ENCODE assay signal across 16 cellular contexts in the genomic region with DNA sequence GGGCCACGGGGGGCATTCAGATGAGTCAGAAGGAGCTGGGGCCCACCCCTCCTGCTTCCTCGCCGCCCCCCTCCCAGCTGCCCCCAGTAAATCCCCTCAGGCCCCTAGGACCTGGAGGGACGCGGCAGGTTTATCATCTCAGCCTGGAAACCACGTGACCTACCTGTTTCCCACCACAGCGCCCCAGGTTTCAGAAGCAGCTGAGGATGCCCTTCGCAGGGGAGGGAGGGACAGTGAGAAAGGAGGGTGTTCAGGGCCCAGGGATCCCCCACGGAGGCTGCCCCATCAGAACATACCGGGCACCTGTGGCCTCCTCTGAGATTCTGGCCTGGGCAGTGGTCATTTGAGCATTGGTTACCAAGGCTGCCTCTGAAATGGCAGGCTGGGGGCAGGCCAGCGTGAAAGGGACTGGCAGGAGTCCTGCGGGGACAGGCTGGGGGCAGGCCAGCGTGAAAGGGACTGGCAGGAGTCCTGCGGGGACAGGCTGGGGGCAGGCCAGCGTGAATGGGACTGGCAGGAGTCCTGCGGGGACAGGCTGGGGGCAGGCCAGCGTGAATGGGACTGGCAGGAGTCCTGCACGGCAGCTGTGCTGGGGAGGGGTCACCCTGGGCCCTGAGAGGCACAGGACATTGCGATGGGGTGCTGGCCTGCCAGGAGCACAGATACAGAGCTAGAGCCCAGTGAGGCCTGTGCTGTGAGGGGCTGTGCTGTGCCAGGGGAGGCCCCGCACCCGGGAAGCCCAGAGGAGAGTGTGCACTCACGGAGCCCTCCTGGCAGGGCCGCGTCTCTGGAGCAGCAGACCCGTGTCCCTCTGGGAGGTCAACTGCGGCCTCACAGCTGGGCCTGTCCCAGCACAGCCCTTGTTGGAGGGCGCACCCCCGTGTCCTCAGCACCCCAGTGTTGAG. TPM values are rescaled to one million over a fixed set of nuclear protein-coding genes. Genes with fewer than 3 reads are reported as not detected.
DNase-seq lines count a peak whose midpoint lies in the region; ATAC-seq, FAIRE-seq and TF ChIP-seq lines count a peak whose summit lies in the region.
"Had no signal": no experiment of that assay in that cellular context is flagged by ENCODE, and none has a peak within 500 bp of the region (broad histone marks: within the 10 kb centered on the region; RNA-seq: fewer than 3 reads in every experiment).

No MANE protein-coding gene starts in this region.

- H3K4me1 Mint-ChIP-seq in CD4-positive, alpha-beta memory T cell: no peaks in the 10 kb centered on the region

- intact Hi-C loops in heart right ventricle (cut with DNase I): no loop called here
- intact Hi-C loops in CD4-positive, alpha-beta memory T cell (cut with micrococcal nuclease): no loop called here

- TF ChIP-seq CTCF in A549 (IDR thresholded peaks at IDR 0.05) (no peak), heart right ventricle (IDR thresholded peaks at IDR 0.05) (peak in 1 of 9 donors; percentile 4)

- 78% methylated on average over 14 of the region's 28 CpGs for WGBS in A549 (ENCODE audit: missing lambda C conversion rate)
- WGBS in heart right ventricle, 2 donors: 54 to 58% methylated on average over 27 to 28 of the region's 28 CpGs

- H3K9me3 Mint-ChIP-seq in CD4-positive, alpha-beta memory T cell: no peaks in the 10 kb centered on the region
- H3K9me3 Mint-ChIP-seq: dendritic cell treated with granulocyte-macrophage colony-stimulating factor and Interleukin-4, amounts not matched to agents 40 ng/mL and 50 ng/mL, for 4 days; neural progenitor cell had no signal

- H3K4me3 ChIP-seq in A549 (no peak overlapping the region), heart right ventricle (peak overlapping the region in 2 of 10 donors; percentile 20 to 22)
- H3K4me3 ChIP-seq in CD4-positive, alpha-beta memory T cell (ENCODE audit: low read length in 2 of 2): no peak overlapping the region
- H3K4me3 ChIP-seq: MG63, neural progenitor cell had no signal

- no peaks in the 10 kb centered on the region for H3K36me3 ChIP-seq in heart right ventricle
- no peaks in the 10 kb centered on the region for H3K36me3 ChIP-seq in CD4-positive, alpha-beta memory T cell (ENCODE audit: insufficient read depth, low read length)
- H3K36me3 ChIP-seq: MG63, neural progenitor cell had no signal

- peaks cover 0 to 4% (median 0%) of the 10 kb centered on the region in 7 donors for H3K27me3 ChIP-seq in heart right ventricle
- H3K27me3 ChIP-seq in CD4-positive, alpha-beta memory T cell (ENCODE audit: insufficient read depth, low read length): no peaks in the 10 kb centered on the region
- H3K27me3 ChIP-seq: MG63, neural progenitor cell had no signal

- no peak for TF ChIP-seq RAD21 in A549 (conservative IDR thresholded peaks at IDR 0.05 in 1 of 2, IDR thresholded peaks at IDR 0.05 in 1 of 2)

- DNase-seq in A549 (ENCODE audit: low read depth in 1 of 2, low spot score in 1 of 2): no peak
- peak; percentile 12 for DNase-seq in HuH-7.5 (ENCODE audit: low spot score)
- DNase-seq in heart right ventricle: peak; percentile 35 to 74
- peak; percentile 51 for DNase-seq in myocyte (ENCODE audit: low read depth)
- DNase-seq in NCI-H2029 treated with DMSO at 0.1 percent for 48 hours (lab: John Stamatoyannopoulos, UW): no peak
- DNase-seq in occipital lobe (lab: John Stamatoyannopoulos, UW): no peak
- DNase-seq in CD4-positive, alpha-beta memory T cell: no peak
- DNase-seq in MV-4-11 (lab: John Stamatoyannopoulos, UW): no peak
- DNase-seq: DND-41, MG63, NCI-H226 had no signal

- no peak overlapping the region for H3K4me3 Mint-ChIP-seq in CD4-positive, alpha-beta memory T cell
- H3K4me3 Mint-ChIP-seq: activated naive CD8-positive, alpha-beta T cell; dendritic cell treated with granulocyte-macrophage colony-stimulating factor and Interleukin-4, amounts not matched to agents 40 ng/mL and 50 ng/mL, for 4 days; neural progenitor cell had no signal

- no peaks in the 10 kb centered on the region for H3K36me3 Mint-ChIP-seq in CD4-positive, alpha-beta memory T cell
- H3K36me3 Mint-ChIP-seq: activated naive CD8-positive, alpha-beta T cell; neural progenitor cell had no signal

- peak overlapping the region in 1 of 7 donors; percentile 4 for H3K27ac Mint-ChIP-seq in CD4-positive, alpha-beta memory T cell
- H3K27ac Mint-ChIP-seq: activated naive CD8-positive, alpha-beta T cell; dendritic cell treated with granulocyte-macrophage colony-stimulating factor and Interleukin-4, amounts not matched to agents 40 ng/mL and 50 ng/mL, for 4 days; neural progenitor cell had no signal

- H3K27me3 Mint-ChIP-seq in CD4-positive, alpha-beta memory T cell: no peaks in the 10 kb centered on the region

- TF ChIP-seq EP300 in A549 (IDR thresholded peaks at IDR 0.05): no peak

- ATAC-seq in A549 (peak; percentile 1 to 7; a peak in 2 of 6 replicates), heart right ventricle (peak; percentile 17 to 90 (median 74))
- ATAC-seq: left colon had no signal

- CTCF ChIA-PET in A549 (lab: Yijun Ruan, JAX): interaction anchor here (1.0 kb wide), 1 partner anchor 15 kb away, joined by 3 read pairs; no protein-coding TSS in a partner anchor
- CTCF ChIA-PET in CD4-positive, alpha-beta memory T cell (lab: Charles Lee; ENCODE audit: partially characterized antibody): no interaction called here

- H3K4me2 ChIP-seq in A549: no peak overlapping the region
- H3K4me2 ChIP-seq: neural progenitor cell had no signal

- TF ChIP-seq POLR2A in A549 (IDR thresholded peaks at IDR 0.05; ENCODE audit: low read length): no peak

- no peak overlapping the region for H3K27ac ChIP-seq in A549
- peak overlapping the region in 9 of 10 donors; percentile 45 to 89 (median 77) for H3K27ac ChIP-seq in heart right ventricle
- H3K27ac ChIP-seq in CD4-positive, alpha-beta memory T cell (ENCODE audit: low read depth, low read length): no peak overlapping the region
- H3K27ac ChIP-seq: neural progenitor cell had no signal

- POLR2A ChIA-PET in A549 (lab: Yijun Ruan, JAX): no interaction called here
- POLR2A ChIA-PET in CD4-positive, alpha-beta memory T cell (lab: Charles Lee; ENCODE audit: partially characterized antibody): no interaction called here

- no peak for FAIRE-seq in A549 (lab: Jason Lieb, UNC)

- H3K9me3 ChIP-seq in A549 (no peaks in the 10 kb centered on the region), heart right ventricle (no peaks in the 10 kb centered on the region)
- H3K9me3 ChIP-seq in CD4-positive, alpha-beta memory T cell (ENCODE audit: control insufficient read depth in 1 of 2, low read length in 2 of 2): no peaks in the 10 kb centered on the region
- H3K9me3 ChIP-seq: MG63 had no signal

- H3K4me1 ChIP-seq in A549: no peaks in the 10 kb centered on the region
- H3K4me1 ChIP-seq in heart right ventricle: peaks cover 3 to 28% (median 18%) of the 10 kb centered on the region in 9 donors
- H3K4me1 ChIP-seq in CD4-positive, alpha-beta memory T cell (ENCODE audit: insufficient read depth, low read length): no peaks in the 10 kb centered on the region

RNA-seq across cellular contexts. Expression of a gene that starts 1.6 kb away (rescaled TPM):
- polyA plus RNA-seq in A549 (2011; rRNA removed) (0.08 and 0.13 TPM in 2 replicates), A549 (2017; fragmentation: RNase III; extraction: RNeasy Plus Mini Kit Qiagen cat#74134 plus additional on column Dnase treatment) (0.19 to 0.70 TPM (median 0.25 TPM) in 3 replicates), heart right ventricle (1 to 10 TPM in 1 of 2 donors, under 1 TPM in 1; 0.22 to 1.0 TPM)
- polyA plus RNA-seq in A549 (2012; cell fraction: cytosol; rRNA removed): 0.05 and 0.12 TPM in 2 replicates
- 1.2 and 1.8 TPM in 2 replicates for polyA plus RNA-seq in A549 (2012; cell fraction: nucleus; rRNA removed)
- polyA minus RNA-seq in A549 (2011; rRNA and poly(A)+ RNA removed): not detected in 2 replicates
- total RNA-seq in heart right ventricle (1 to 10 TPM in 1 of 10 donors, under 1 TPM in 7, not detected in 2; 0.07 to 1.2 (median 0.46) TPM), myocyte (3.2 and 30.5 TPM in 2 replicates), occipital lobe (0.31 TPM)
- polyA plus RNA-seq in myocyte (2012): 0.68 TPM
- total RNA-seq in CD4-positive, alpha-beta memory T cell: under 1 TPM in 1 of 2 experiments, not detected in 1; 0.14 TPM
- polyA plus RNA-seq in CD4-positive, alpha-beta memory T cell: 1 to 10 TPM in 1 of 2 donors, not detected in 1; 1.3 TPM
- polyA plus RNA-seq: AG04450 had no signal

RNA-seq across cellular contexts. Expression of a gene that starts 33.9 kb away (rescaled TPM):
- polyA plus RNA-seq in A549 (2011; rRNA removed) (0.15 TPM in 1 of 2 replicates, not detected in the other), A549 (2017; fragmentation: RNase III; extraction: RNeasy Plus Mini Kit Qiagen cat#74134 plus additional on column Dnase treatment) (0.41 to 0.86 TPM (median 0.61 TPM) in 3 replicates), heart right ventricle (not detected)
- 0.20 and 0.38 TPM in 2 replicates for polyA plus RNA-seq in A549 (2012; cell fraction: cytosol; rRNA removed)
- polyA plus RNA-seq in A549 (2012; cell fraction: nucleus; rRNA removed): 1.2 and 2.6 TPM in 2 replicates
- polyA minus RNA-seq in A549 (2011; rRNA and poly(A)+ RNA removed): not detected in 2 replicates
- total RNA-seq in heart right ventricle (under 1 TPM in 3 of 10 donors, not detected in 7; 0.19 to 0.28 (median 0.23) TPM), myocyte (0.47 TPM in 1 of 2 replicates, not detected in the other), occipital lobe (0.16 TPM)
- 0.19 TPM for polyA plus RNA-seq in myocyte (2012)
- under 1 TPM in 1 of 2 experiments, not detected in 1; 0.39 TPM for total RNA-seq in CD4-positive, alpha-beta memory T cell
- polyA plus RNA-seq in CD4-positive, alpha-beta memory T cell: under 1 TPM in 1 of 2 donors, not detected in 1; 0.14 TPM
- polyA plus RNA-seq: AG04450 had no signal

RNA-seq across cellular contexts. Expression of a gene that starts 48.1 kb away (rescaled TPM):
- polyA plus RNA-seq in A549 (2011; rRNA removed) (not detected in 2 replicates), A549 (2017; fragmentation: RNase III; extraction: RNeasy Plus Mini Kit Qiagen cat#74134 plus additional on column Dnase treatment) (not detected in 3 replicates), heart right ventricle (1 to 10 TPM; 6.4 to 7.1 TPM)
- not detected in 2 replicates for polyA plus RNA-seq in A549 (2012; cell fraction: cytosol; rRNA removed)
- not detected in 2 replicates for polyA plus RNA-seq in A549 (2012; cell fraction: nucleus; rRNA removed)
- polyA minus RNA-seq in A549 (2011; rRNA and poly(A)+ RNA removed): not detected in 2 replicates
- total RNA-seq in heart right ventricle (10 to 100 TPM in 1 of 10 donors, 1 to 10 TPM in 9; 1.3 to 14.2 (median 2.8) TPM), myocyte (0.16 TPM in 1 of 2 replicates, not detected in the other), occipital lobe (not detected)
- not detected for polyA plus RNA-seq in myocyte (2012)
- total RNA-seq in CD4-positive, alpha-beta memory T cell: 1 to 10 TPM; 5.9 to 6.2 TPM
- polyA plus RNA-seq in CD4-positive, alpha-beta memory T cell: 10 to 100 TPM in 1 of 2 donors, 1 to 10 TPM in 1; 5.2 to 12.4 TPM
- polyA plus RNA-seq: AG04450 had no signal

RNA-seq across cellular contexts. Expression of a gene that starts 59.0 kb away (rescaled TPM):
- polyA plus RNA-seq in A549 (2011; rRNA removed): not detected in 2 replicates
- polyA plus RNA-seq in A549 (2012; cell fraction: cytosol; rRNA removed): not detected in 2 replicates
- not detected in 2 replicates for polyA plus RNA-seq in A549 (2012; cell fraction: nucleus; rRNA removed)
- not detected in 3 replicates for polyA plus RNA-seq in A549 (2017; fragmentation: RNase III; extraction: RNeasy Plus Mini Kit Qiagen cat#74134 plus additional on column Dnase treatment)
- polyA minus RNA-seq in A549 (2011; rRNA and poly(A)+ RNA removed): not detected in 2 replicates
- total RNA-seq in heart right ventricle: not detected
- under 1 TPM in 1 of 2 donors, not detected in 1; 0.15 TPM for polyA plus RNA-seq in heart right ventricle
- 0.08 TPM in 1 of 2 replicates, not detected in the other for total RNA-seq in myocyte
- not detected for polyA plus RNA-seq in myocyte (2012)
- 2.5 TPM for total RNA-seq in occipital lobe
- total RNA-seq in CD4-positive, alpha-beta memory T cell: under 1 TPM in 1 of 2 experiments, not detected in 1; 0.28 TPM
- not detected for polyA plus RNA-seq in CD4-positive, alpha-beta memory T cell
- total RNA-seq: left colon had no signal
- polyA plus RNA-seq: AG04450 had no signal

Comparison
In these comparisons a context has a peak if more than half of its experiments do, and no peak if none do; other contexts are left out.
1. DNase-seq: peak in HuH-7.5 (single experiment), heart right ventricle (2 of 2) and myocyte (single experiment); none in A549 (0 of 2), NCI-H2029 treated with DMSO at 0.1 percent for 48 hours (single experiment), occipital lobe (single experiment), CD4-positive, alpha-beta memory T cell (0 of 5) and MV-4-11 (single experiment).
2. H3K27ac ChIP-seq: peak in heart right ventricle (9 of 10); none in A549 (0 of 2) and CD4-positive, alpha-beta memory T cell (single experiment).